ENCODE assay signal across 9 cellular contexts in genomic region chr11:115503083-115503885, GRCh38. TPM values are rescaled to one million over a fixed set of nuclear protein-coding genes. Genes with fewer than 3 reads are reported as not detected.
A peak's percentile ranks its signal among the peaks of the same experiment; 100 is the strongest.
DNase-seq lines count a peak whose midpoint lies in the region; ATAC-seq and TF ChIP-seq lines count a peak whose summit lies in the region.
"Had no signal": no experiment of that assay in that cellular context is flagged by ENCODE, and none has a peak within 500 bp of the region (broad histone marks: within the 10 kb centered on the region; RNA-seq: fewer than 3 reads in every experiment).

No MANE protein-coding gene starts in this region.

- peak overlapping the region; percentile 36 for H2AFZ ChIP-seq in mesenchymal stem cell (ENCODE audit: low read depth, low read length)

- no peaks in the 10 kb centered on the region for H3K36me3 Mint-ChIP-seq in activated CD4-positive, alpha-beta T cell treated with anti-CD3 and anti-CD28 coated beads for 36 hours (ENCODE audit: low read depth)
- H3K36me3 Mint-ChIP-seq in endodermal cell (ENCODE audit: low read depth): no peaks in the 10 kb centered on the region

- peaks cover 10% of the 10 kb centered on the region for H3K4me1 Mint-ChIP-seq in activated CD4-positive, alpha-beta T cell treated with anti-CD3 and anti-CD28 coated beads for 36 hours
- H3K4me1 Mint-ChIP-seq in endodermal cell: peaks cover 12% of the 10 kb centered on the region

- H3K18ac ChIP-seq in mesenchymal stem cell (ENCODE audit: low read depth in 1 of 2, low read length in 2 of 2): peak overlapping the region in 1 of 2 experiments; percentile 59

- no peak overlapping the region for H3K27ac Mint-ChIP-seq in activated CD4-positive, alpha-beta T cell treated with anti-CD3 and anti-CD28 coated beads for 36 hours
- peak overlapping the region; percentile 85 for H3K27ac Mint-ChIP-seq in endodermal cell

- POLR2A ChIA-PET in activated CD4-positive, alpha-beta T cell treated with anti-CD3 and anti-CD28 coated beads for 36 hours (lab: Charles Lee): no interaction called here

- H3K4me1 ChIP-seq in endodermal cell (ENCODE audit: control insufficient read depth, insufficient read depth, low read length) (peaks cover 12% of the 10 kb centered on the region), mesenchymal stem cell (ENCODE audit: control insufficient read depth, insufficient read depth, low read depth, low read length) (peaks cover 4% of the 10 kb centered on the region), subcutaneous abdominal adipose tissue (ENCODE audit: control insufficient read depth in 5 of 5, insufficient read depth in 5 of 5, low read length in 5 of 5) (peaks cover 0 to 40% (median 32%) of the 10 kb centered on the region in 5 donors)

- no peak overlapping the region for H2AK5ac ChIP-seq in mesenchymal stem cell (ENCODE audit: low read length, severe bottlenecking)

- H3K27ac ChIP-seq in VCaP (peak overlapping the region; percentile 93), endodermal cell (ENCODE audit: low read depth, low read length) (no peak overlapping the region), mesenchymal stem cell (ENCODE audit: low read length, poor library complexity, severe bottlenecking) (no peak overlapping the region), subcutaneous abdominal adipose tissue (ENCODE audit: low read depth, low read length) (no peak overlapping the region)

- CTCF ChIA-PET in activated CD4-positive, alpha-beta T cell treated with anti-CD3 and anti-CD28 coated beads for 36 hours (lab: Charles Lee): no interaction called here

- peak overlapping the region; percentile 99 for H3K4me2 ChIP-seq in mesenchymal stem cell (ENCODE audit: low read length, poor library complexity, severe bottlenecking)

- H3K9me3 ChIP-seq in endodermal cell (ENCODE audit: control insufficient read depth, low read length): no peaks in the 10 kb centered on the region
- no peaks in the 10 kb centered on the region for H3K9me3 ChIP-seq in mesenchymal stem cell (ENCODE audit: control insufficient read depth, low read length)
- no peaks in the 10 kb centered on the region for H3K9me3 ChIP-seq in subcutaneous abdominal adipose tissue (ENCODE audit: control insufficient read depth in 5 of 5, low read length in 5 of 5)

- H2BK15ac ChIP-seq in mesenchymal stem cell (ENCODE audit: low read depth, poor library complexity, severe bottlenecking): peak overlapping the region; percentile 48

- H4K8ac ChIP-seq in mesenchymal stem cell (ENCODE audit: low read length): no peak overlapping the region

- H3K14ac ChIP-seq in mesenchymal stem cell (ENCODE audit: low read length in 2 of 2): peak overlapping the region in 1 of 2 experiments; percentile 57

- H3K27me3 ChIP-seq in endodermal cell (ENCODE audit: control insufficient read depth, insufficient read depth, low read length, poor library complexity, severe bottlenecking): peaks cover 54% of the 10 kb centered on the region
- H3K27me3 ChIP-seq in mesenchymal stem cell (ENCODE audit: control insufficient read depth in 1 of 2, insufficient read depth in 1 of 2, low read length in 2 of 2): peaks cover 0 to 77% of the 10 kb centered on the region in 2 experiments
- H3K27me3 ChIP-seq in subcutaneous abdominal adipose tissue (ENCODE audit: control insufficient read depth in 5 of 5, insufficient read depth in 4 of 5, low read length in 5 of 5): peaks cover 0 to 5% (median 3%) of the 10 kb centered on the region in 5 donors

- peak overlapping the region; percentile 77 for H2BK5ac ChIP-seq in mesenchymal stem cell (ENCODE audit: low read depth, low read length, poor library complexity, severe bottlenecking)

- intact Hi-C loops in activated CD4-positive, alpha-beta T cell treated with anti-CD3 and anti-CD28 coated beads for 36 hours (cut with DNase I, micrococcal nuclease): loop anchor here (5.0 to 10.0 kb wide), 4 partner anchors 166 to 1628 kb away; partner anchors contain the start of genes BUD13 (in 1 of the 2) and USP28 (in 1 of the 2)

- H3K9me3 Mint-ChIP-seq in activated CD4-positive, alpha-beta T cell treated with anti-CD3 and anti-CD28 coated beads for 36 hours (ENCODE audit: low read depth): no peaks in the 10 kb centered on the region
- no peaks in the 10 kb centered on the region for H3K9me3 Mint-ChIP-seq in endodermal cell

- H3K9ac ChIP-seq in endodermal cell (ENCODE audit: extremely low read depth, low read length, poor library complexity, severe bottlenecking) (peak overlapping the region; percentile 58), mesenchymal stem cell (ENCODE audit: low read length) (no peak overlapping the region), subcutaneous abdominal adipose tissue (ENCODE audit: low read length in 5 of 5) (peak overlapping the region in 3 of 5 donors; percentile 14 to 82 (median 67))

- H3K4me3 Mint-ChIP-seq in activated CD4-positive, alpha-beta T cell treated with anti-CD3 and anti-CD28 coated beads for 36 hours: peak overlapping the region; percentile 44
- no peak overlapping the region for H3K4me3 Mint-ChIP-seq in endodermal cell

- DNase-seq in activated CD4-positive, alpha-beta T cell treated with anti-CD3 and anti-CD28 coated beads for 36 hours: peak; percentile 52
- DNase-seq in activated CD4-positive, alpha-beta T cell treated with anti-CD3 and anti-CD28 coated beads, Interleukin-2, amount 50 U/mL, for 4 hours: no peak
- DNase-seq in NCI-H1417 (lab: John Stamatoyannopoulos, UW) (peak; percentile 71 to 90 (median 85)), endodermal cell (peak; percentile 87), mesenchymal stem cell (peak; percentile 65)
- DNase-seq: DND-41 had no signal

- TF ChIP-seq CTCF in VCaP (conservative IDR thresholded peaks at IDR 0.05) (peak; percentile 74), endodermal cell (conservative IDR thresholded peaks at IDR 0.05) (peak; percentile 57)

- peak overlapping the region; percentile 43 for H2BK120ac ChIP-seq in mesenchymal stem cell (ENCODE audit: low read depth, low read length)

- H2BK12ac ChIP-seq in mesenchymal stem cell (ENCODE audit: low read length in 2 of 2): no peak overlapping the region

- 0 to 3% methylated on average over 8 to 76 of the region's 77 CpGs for WGBS in endodermal cell (ENCODE audit: insufficient coverage in 1 of 2, insufficient read length in 1 of 2), 2 experiments
- under 1% methylated on average over 69 of the region's 77 CpGs for WGBS in mesenchymal stem cell

- H3K4me3 ChIP-seq in endodermal cell (ENCODE audit: low read length) (peak overlapping the region; percentile 98), mesenchymal stem cell (ENCODE audit: insufficient read depth in 1 of 2, low read depth in 1 of 2, low read length in 2 of 2) (peak overlapping the region; percentile 61 to 76), subcutaneous abdominal adipose tissue (ENCODE audit: low read depth in 1 of 5, low read length in 5 of 5) (peak overlapping the region; percentile 66 to 90 (median 90))

- H4K91ac ChIP-seq in mesenchymal stem cell (ENCODE audit: low read length): no peak overlapping the region

- H3K23ac ChIP-seq in mesenchymal stem cell (ENCODE audit: low read length in 2 of 2): peak overlapping the region in 1 of 2 experiments; percentile 84

- peak; percentile 21 for ATAC-seq in activated CD4-positive, alpha-beta T cell treated with anti-CD3 and anti-CD28 coated beads for 36 hours
- no peak for ATAC-seq in HG03457 (IDR thresholded peaks at IDR 0.05; ENCODE audit: unreplicated experiment)

- peaks cover 6% of the 10 kb centered on the region for H3K79me1 ChIP-seq in mesenchymal stem cell (replicated peaks; ENCODE audit: low read length, poor library complexity, severe bottlenecking)

- no peak overlapping the region for H3K4ac ChIP-seq in mesenchymal stem cell (ENCODE audit: low read depth in 1 of 2, low read length in 2 of 2)

- H3K36me3 ChIP-seq in endodermal cell (ENCODE audit: control insufficient read depth, insufficient read depth, low read length) (no peaks in the 10 kb centered on the region), mesenchymal stem cell (ENCODE audit: control insufficient read depth in 1 of 2, insufficient read depth in 2 of 2, low read depth in 1 of 2, low read length in 2 of 2) (no peaks in the 10 kb centered on the region), subcutaneous abdominal adipose tissue (ENCODE audit: control insufficient read depth in 5 of 5, insufficient read depth in 5 of 5, low read length in 5 of 5) (no peaks in the 10 kb centered on the region)

- H3K27me3 Mint-ChIP-seq in activated CD4-positive, alpha-beta T cell treated with anti-CD3 and anti-CD28 coated beads for 36 hours: peaks cover 32% of the 10 kb centered on the region
- peaks cover 34% of the 10 kb centered on the region for H3K27me3 Mint-ChIP-seq in endodermal cell (ENCODE audit: insufficient read depth)

RNA-seq across cellular contexts. Expression of gene CADM1, which starts 0.9 kb away (rescaled TPM):
- under 1 TPM; 0.58 to 0.91 TPM for total RNA-seq in activated CD4-positive, alpha-beta T cell treated with anti-CD3 and anti-CD28 coated beads for 36 hours
- total RNA-seq in endodermal cell: 10 to 100 TPM; 76.3 to 88.2 TPM
- 95.9 TPM for polyA plus RNA-seq in endodermal cell (2013, experiment 1 of 2)
- 91.3 TPM for polyA plus RNA-seq in endodermal cell (2013, experiment 2 of 2)
- 11.3 TPM for polyA plus RNA-seq in mesenchymal stem cell (2013, experiment 1 of 2)
- 11.3 TPM for polyA plus RNA-seq in mesenchymal stem cell (2013, experiment 2 of 2)

Comparison
In these comparisons a context has a peak if more than half of its experiments do, and no peak if none do; other contexts are left out.
1. DNase-seq: peak in activated CD4-positive, alpha-beta T cell treated with anti-CD3 and anti-CD28 coated beads for 36 hours (single experiment), NCI-H1417 (3 of 3), endodermal cell (single experiment) and mesenchymal stem cell (single experiment); none in activated CD4-positive, alpha-beta T cell treated with anti-CD3 and anti-CD28 coated beads, Interleukin-2, amount 50 U/mL, for 4 hours (0 of 2).
2. RNA of gene CADM1, which starts 0.9 kb away (total RNA-seq): 76.3 to 88.2 TPM in endodermal cell; 0.58 to 0.91 TPM in activated CD4-positive, alpha-beta T cell treated with anti-CD3 and anti-CD28 coated beads for 36 hours; every median in the first group is over 10 times any median in the second.
3. Peak in every context shown above with its lines, with median percentiles within 50 percentile points of each other: H3K4me3 ChIP-seq.